21 cellular contexts compared by ENCODE assay signal in genomic region chr16:13968835-13969234, GRCh38. TPM values are rescaled to one million over a fixed set of nuclear protein-coding genes. Genes with fewer than 3 reads are reported as not detected.
DNase-seq lines count a peak whose midpoint lies in the region; ATAC-seq, FAIRE-seq and TF ChIP-seq lines count a peak whose summit lies in the region.
"Had no signal": no experiment of that assay in that cellular context is flagged by ENCODE, and none has a peak within 500 bp of the region (broad histone marks: within the 10 kb centered on the region; RNA-seq: fewer than 3 reads in every experiment).

No MANE protein-coding gene starts in this region.

- TF ChIP-seq RAD21 in HepG2 (CRISPR knock-in tag; IDR thresholded peaks at IDR 0.05) = no peak

- H2AFZ ChIP-seq in HepG2 (ENCODE audit: low read length) = no peak overlapping the region
- no peak overlapping the region for H2AFZ ChIP-seq in OCI-LY1 (ENCODE audit: low read length)

- no peaks in the 10 kb centered on the region for H4K20me1 ChIP-seq in HepG2 (ENCODE audit: insufficient read depth, low read length)
- H4K20me1 ChIP-seq in OCI-LY1 (ENCODE audit: insufficient read depth, low read length) = no peaks in the 10 kb centered on the region

- intact Hi-C loops in HepG2 (cut with micrococcal nuclease; ENCODE audit: unreplicated experiment) = no loop called here
- intact Hi-C loops in right lobe of liver (cut with DNase I) = no loop called here
- intact Hi-C loops in colonic mucosa (cut with DNase I) = no loop called here

- WGBS in HepG2 (ENCODE audit: low lambda C conversion rate) = 49% methylated on average over 2 of the region's 2 CpGs
- WGBS in right lobe of liver (ENCODE audit: insufficient coverage, low coverage, low lambda C conversion rate, missing lambda C conversion rate) = 66% methylated on average over 2 of the region's 2 CpGs

- TF ChIP-seq CTCF in HepG2 (CRISPR knock-in tag; IDR thresholded peaks at IDR 0.05) (peak; percentile 68), right lobe of liver (IDR thresholded peaks at IDR 0.05) (no peak), OCI-LY1 (IDR thresholded peaks at IDR 0.05; ENCODE audit: low read length) (peak; percentile 47; the same call in 1 of the 2 replicates), progenitor cell of endocrine pancreas (IDR thresholded peaks at IDR 0.05; ENCODE audit: unreplicated experiment) (peak; percentile 26), colonic mucosa (IDR thresholded peaks at IDR 0.05) (no peak)

- H3K27me3 ChIP-seq in HepG2 (ENCODE audit: control insufficient read depth in 1 of 2, insufficient read depth in 2 of 2, low read length in 2 of 2) (no peaks in the 10 kb centered on the region; a peak in 1 of 5 replicates), right lobe of liver (no peaks in the 10 kb centered on the region), OCI-LY1 (ENCODE audit: insufficient read depth, low read length) (no peaks in the 10 kb centered on the region), colonic mucosa (no peaks in the 10 kb centered on the region)

- H3K4me1 ChIP-seq in HepG2 (ENCODE audit: insufficient read depth, low read length) (no peaks in the 10 kb centered on the region), right lobe of liver (no peaks in the 10 kb centered on the region), OCI-LY1 (ENCODE audit: insufficient read depth, low read length, severe bottlenecking) (no peaks in the 10 kb centered on the region), colonic mucosa (no peaks in the 10 kb centered on the region)
- H3K4me1 ChIP-seq: HAP-1 had no signal

- no peak for TF ChIP-seq POLR2A in HepG2 (IDR thresholded peaks at IDR 0.05; ENCODE audit: insufficient read depth in 1 of 2, low read depth in 2 of 2, low read length in 2 of 2)
- TF ChIP-seq POLR2A in right lobe of liver (IDR thresholded peaks at IDR 0.05) = no peak

- H3K9me3 ChIP-seq in HepG2 (ENCODE audit: low read length) = no peaks in the 10 kb centered on the region
- no peaks in the 10 kb centered on the region for H3K9me3 ChIP-seq in right lobe of liver
- H3K9me3 ChIP-seq in OCI-LY1 (ENCODE audit: low read length) = no peaks in the 10 kb centered on the region
- H3K9me3 ChIP-seq in colonic mucosa = no peaks in the 10 kb centered on the region

- DNase-seq in HepG2 (ENCODE audit: low spot score) (no peak), right lobe of liver (no peak), dermis blood vessel endothelial cell (peak; percentile 9), progenitor cell of endocrine pancreas (ENCODE audit: low spot score, unreplicated experiment) (no peak), colonic mucosa (no peak), HuH-7 (ENCODE audit: low spot score) (no peak)
- no peak for DNase-seq in naive thymus-derived CD8-positive, alpha-beta T cell
- DNase-seq: C1 segment of cervical spinal cord; CD8-positive, alpha-beta memory T cell; DMS53; KBM-7; NCI-H187; NCI-H345; NCI-H524 treated with DMSO at 0.1 percent for 48 hours; NK-92 treated with Interleukin-12 subunit alpha and Interleukin-12 subunit beta, amount 100 ng/mL, for 24 hours; PC-3; RPMI8226; SIG-M5 had no signal

- CTCF ChIA-PET in HepG2 (lab: Yijun Ruan, JAX; ENCODE audit: low intra/inter-chr PET ratio, low total read pairs) = no interaction called here

- ATAC-seq in HepG2 = no peak
- ATAC-seq in right lobe of liver = no peak
- ATAC-seq in naive thymus-derived CD8-positive, alpha-beta T cell = no peak
- ATAC-seq: PC-3 had no signal

- FAIRE-seq in HepG2 (lab: Jason Lieb, UNC) = no peak
- FAIRE-seq: GM12892 had no signal

- H3K36me3 ChIP-seq in HepG2 (replicated peaks in 1 of 2; ENCODE audit: control insufficient read depth in 1 of 2, insufficient read depth in 2 of 2, low read length in 2 of 2) (no peaks in the 10 kb centered on the region), right lobe of liver (no peaks in the 10 kb centered on the region), OCI-LY1 (ENCODE audit: insufficient read depth, low read length) (no peaks in the 10 kb centered on the region), colonic mucosa (no peaks in the 10 kb centered on the region)
- H3K36me3 ChIP-seq: HAP-1 had no signal

- POLR2A ChIA-PET in HepG2 (lab: Yijun Ruan, JAX) = no interaction called here
- POLR2A ChIA-PET in naive thymus-derived CD8-positive, alpha-beta T cell (lab: Charles Lee) = no interaction called here

- in situ Hi-C loops in HepG2 (cut with HindIII; ENCODE audit: extremely low pct_ligation_motif_present, low pct_unique_long_range_greater_than_20kb) = no loop called here

- H3K79me2 ChIP-seq in HepG2 (ENCODE audit: insufficient read depth, low read length) (no peaks in the 10 kb centered on the region), OCI-LY1 (ENCODE audit: insufficient read depth, low read length) (no peaks in the 10 kb centered on the region)

- H3K27ac ChIP-seq in HepG2 (ENCODE audit: extremely low read length, insufficient read depth, low read length) (no peak overlapping the region), right lobe of liver (no peak overlapping the region), OCI-LY1 (ENCODE audit: low read depth, low read length, poor library complexity, severe bottlenecking) (no peak overlapping the region), colonic mucosa (no peak overlapping the region)

- H3K9me2 ChIP-seq in OCI-LY1 (ENCODE audit: low read depth, low read length) = no peaks in the 10 kb centered on the region

- H3K4me2 ChIP-seq in HepG2 (ENCODE audit: low read depth, low read length) (no peak overlapping the region), OCI-LY1 (ENCODE audit: low read length) (no peak overlapping the region)

- no peaks in the 10 kb centered on the region for H3K36me3 Mint-ChIP-seq in progenitor cell of endocrine pancreas (ENCODE audit: insufficient read depth)
- peaks cover 0 to 8% (median 2%) of the 10 kb centered on the region in 3 donors for H3K36me3 Mint-ChIP-seq in naive thymus-derived CD8-positive, alpha-beta T cell
- H3K36me3 Mint-ChIP-seq: CD8-positive, alpha-beta memory T cell had no signal

- H3K9ac ChIP-seq in HepG2 (ENCODE audit: insufficient read depth, low read depth, low read length) (no peak overlapping the region), OCI-LY1 (ENCODE audit: low read length) (no peak overlapping the region), colonic mucosa (ENCODE audit: low read depth in 2 of 2, low read length in 2 of 2) (no peak overlapping the region)

- TF ChIP-seq EP300 in HepG2 (IDR thresholded peaks at IDR 0.05; ENCODE audit: low read depth in 2 of 2, low read length in 2 of 2) (no peak), HepG2 (CRISPR knock-in tag; IDR thresholded peaks at IDR 0.05; ENCODE audit: borderline replicate concordance) (no peak)

- H3K4me1 Mint-ChIP-seq in progenitor cell of endocrine pancreas (ENCODE audit: low read depth) = no peaks in the 10 kb centered on the region
- no peaks in the 10 kb centered on the region for H3K4me1 Mint-ChIP-seq in naive thymus-derived CD8-positive, alpha-beta T cell
- H3K4me1 Mint-ChIP-seq: CD8-positive, alpha-beta memory T cell had no signal

- no peaks in the 10 kb centered on the region for H3F3A ChIP-seq in OCI-LY1 (ENCODE audit: insufficient read depth, low read length)

- H3K27me3 Mint-ChIP-seq in progenitor cell of endocrine pancreas = peaks cover 9% of the 10 kb centered on the region
- H3K27me3 Mint-ChIP-seq in naive thymus-derived CD8-positive, alpha-beta T cell = peaks cover 11 to 51% (median 30%) of the 10 kb centered on the region in 5 donors

- no peak overlapping the region for H3K4me3 Mint-ChIP-seq in progenitor cell of endocrine pancreas (ENCODE audit: low read depth)
- H3K4me3 Mint-ChIP-seq in naive thymus-derived CD8-positive, alpha-beta T cell = no peak overlapping the region
- H3K4me3 Mint-ChIP-seq: CD8-positive, alpha-beta memory T cell had no signal

- H3K27ac Mint-ChIP-seq in progenitor cell of endocrine pancreas = no peak overlapping the region
- no peak overlapping the region for H3K27ac Mint-ChIP-seq in naive thymus-derived CD8-positive, alpha-beta T cell
- H3K27ac Mint-ChIP-seq: CD8-positive, alpha-beta memory T cell had no signal

- peaks cover 4% of the 10 kb centered on the region for H3K9me3 Mint-ChIP-seq in progenitor cell of endocrine pancreas (ENCODE audit: low read depth)
- peaks cover 2 to 15% (median 9%) of the 10 kb centered on the region in 9 donors for H3K9me3 Mint-ChIP-seq in naive thymus-derived CD8-positive, alpha-beta T cell

- no peak overlapping the region for H3K4me3 ChIP-seq in HepG2 (replicated peaks in 1 of 3; ENCODE audit: insufficient read depth in 1 of 3, low read depth in 2 of 3, low read length in 3 of 3)
- H3K4me3 ChIP-seq in right lobe of liver = no peak overlapping the region
- no peak overlapping the region for H3K4me3 ChIP-seq in OCI-LY1 (ENCODE audit: low read depth, low read length, poor library complexity, severe bottlenecking)
- H3K4me3 ChIP-seq in colonic mucosa = no peak overlapping the region
- H3K4me3 ChIP-seq: HAP-1 had no signal

- BruUV-seq in HepG2 (replicated peaks; lab: Mats Ljungman, UMichigan) = no TSS peak

RNA-seq across cellular contexts. Expression of gene ERCC4, which starts 48.9 kb away (rescaled TPM):
- 15.2 and 27.9 TPM in 2 replicates for total RNA-seq in HepG2 (2016; rRNA removed; fragmentation: Illumina TruSeq; extraction: Trizol)
- total RNA-seq in HepG2 (2016; cell fraction: cytosol; rRNA removed; fragmentation: Illumina TruSeq; extraction: Trizol; ENCODE audit: low read depth) = 15.7 and 17.8 TPM in 2 replicates
- 15.2 and 33.1 TPM in 2 replicates for total RNA-seq in HepG2 (2016; cell fraction: insoluble cytoplasmic fraction; rRNA removed; fragmentation: Illumina TruSeq; extraction: Trizol)
- 5.6 and 5.8 TPM in 2 replicates for total RNA-seq in HepG2 (2016; cell fraction: membrane; rRNA removed; fragmentation: Illumina TruSeq; extraction: Trizol)
- 13.3 and 14.1 TPM in 2 replicates for total RNA-seq in HepG2 (2016; cell fraction: nucleus; rRNA removed; fragmentation: Illumina TruSeq; extraction: Trizol)
- polyA plus RNA-seq in HepG2 (2011; rRNA removed) = 5.4 and 5.7 TPM in 2 replicates
- 1.7 and 2.7 TPM in 2 replicates for polyA plus RNA-seq in HepG2 (2011; cell fraction: cytosol; rRNA removed)
- polyA plus RNA-seq in HepG2 (2011; cell fraction: nucleus; rRNA removed) = 3.0 and 4.3 TPM in 2 replicates
- 6.4 and 8.2 TPM in 2 replicates for polyA plus RNA-seq in HepG2 (2012)
- 0.23 and 0.35 TPM in 2 replicates for polyA plus RNA-seq in HepG2 (2016; cell fraction: cytosol; fragmentation: Illumina TruSeq; extraction: Trizol; ENCODE audit: low read depth)
- polyA plus RNA-seq in HepG2 (2016; cell fraction: insoluble cytoplasmic fraction; fragmentation: Illumina TruSeq; extraction: Trizol; ENCODE audit: low read depth) = 8.7 and 9.8 TPM in 2 replicates
- 0.58 and 0.98 TPM in 2 replicates for polyA plus RNA-seq in HepG2 (2016; cell fraction: membrane; fragmentation: Illumina TruSeq; extraction: Trizol; ENCODE audit: low read depth)
- 8.7 and 13.2 TPM in 2 replicates for polyA plus RNA-seq in HepG2 (2016; cell fraction: nucleus; fragmentation: Illumina TruSeq; extraction: Trizol; ENCODE audit: insufficient read depth, low read depth)
- polyA minus RNA-seq in HepG2 (2011; rRNA and poly(A)+ RNA removed; ENCODE audit: low replicate concordance) = 26.2 and 26.7 TPM in 2 replicates
- 19.2 and 21.1 TPM in 2 replicates for polyA minus RNA-seq in HepG2 (2011; cell fraction: cytosol; rRNA and poly(A)+ RNA removed)
- 15.1 and 21.3 TPM in 2 replicates for polyA minus RNA-seq in HepG2 (2011; cell fraction: nucleus; rRNA and poly(A)+ RNA removed)
- total RNA-seq in right lobe of liver = 1 to 10 TPM; 3.4 to 7.3 (median 5.7) TPM
- total RNA-seq in dermis blood vessel endothelial cell = 8.8 and 9.3 TPM in 2 replicates
- 13.6 and 19.3 TPM in 2 replicates for total RNA-seq in progenitor cell of endocrine pancreas
- 1 to 10 TPM; 8.0 to 9.7 TPM for total RNA-seq in colonic mucosa
- 10 to 100 TPM; 12.8 to 16.3 TPM for total RNA-seq in naive thymus-derived CD8-positive, alpha-beta T cell
- polyA plus RNA-seq in naive thymus-derived CD8-positive, alpha-beta T cell = 10 to 100 TPM; 18.2 to 22.1 (median 18.6) TPM

Comparison
In these comparisons a context has a peak if more than half of its experiments do, and no peak if none do; other contexts are left out.
1. CTCF ChIP-seq: peak in HepG2 (single experiment), OCI-LY1 (single experiment) and progenitor cell of endocrine pancreas (single experiment); none in right lobe of liver (0 of 4) and colonic mucosa (single experiment).